In the genomic region with DNA sequence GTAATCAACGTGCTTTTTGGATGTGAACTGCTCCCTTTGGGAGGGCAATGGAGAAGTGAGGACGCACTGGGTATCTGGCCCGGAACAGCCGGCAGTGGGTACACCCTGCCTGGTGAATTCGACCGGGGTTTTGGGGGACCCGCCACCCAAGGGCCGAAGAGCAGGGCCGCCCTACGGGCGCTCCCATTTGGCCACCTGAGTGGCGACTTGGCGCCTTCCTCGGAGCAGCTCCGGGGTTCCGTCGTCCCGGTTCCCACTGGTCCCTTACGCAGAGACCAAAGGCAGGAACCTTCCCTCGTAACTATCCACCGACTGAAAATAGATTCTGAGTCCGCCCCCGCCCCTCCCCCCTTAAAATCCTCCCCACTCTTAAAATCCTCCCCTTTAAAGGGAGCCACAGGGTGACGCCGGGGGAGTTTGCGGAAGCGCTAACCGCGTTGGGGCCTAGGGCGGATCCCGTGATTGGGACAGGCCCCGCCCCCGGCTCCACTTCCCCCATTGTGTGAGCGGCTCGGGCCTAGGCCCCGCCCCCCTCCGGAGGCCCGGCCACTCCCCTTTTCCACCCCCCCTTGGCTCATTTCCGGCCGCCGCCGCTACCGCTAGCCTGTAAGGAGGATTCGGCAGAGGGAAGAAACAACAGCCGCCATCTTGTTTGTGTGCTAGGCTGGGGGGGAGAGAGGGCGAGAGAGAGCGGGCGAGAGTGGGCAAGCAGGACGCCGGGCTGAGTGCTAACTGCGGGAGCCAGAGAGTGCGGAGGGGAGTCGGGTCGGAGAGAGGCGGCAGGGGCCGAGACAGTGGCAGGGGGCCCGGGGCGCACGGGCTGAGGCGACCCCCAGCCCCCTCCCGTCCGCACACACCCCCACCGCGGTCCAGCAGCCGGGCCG, we compare ENCODE assay signal across 8 cellular contexts. TPM values are rescaled to one million over a fixed set of nuclear protein-coding genes. Genes with fewer than 3 reads are reported as not detected.
A peak's percentile ranks its signal among the peaks of the same experiment; 100 is the strongest.
DNase-seq lines count a peak whose midpoint lies in the region; ATAC-seq and TF ChIP-seq lines count a peak whose summit lies in the region.

No MANE protein-coding gene starts in this region.

- dilution Hi-C loops in mammary epithelial cell (cut with HindIII; ENCODE audit: low sequenced_read_pairs), result loop anchor here (5.0 kb wide), 1 partner anchor 96 kb away; no protein-coding TSS in a partner anchor

- H3K4me2 ChIP-seq in mammary epithelial cell (ENCODE audit: insufficient read depth, low read depth, low read length), result peak overlapping the region; percentile 89

- H3K36me3 ChIP-seq in WERI-Rb-1 (peaks cover 20% of the 10 kb centered on the region), mammary epithelial cell (ENCODE audit: insufficient read depth, low read length) (no peaks in the 10 kb centered on the region), skeletal muscle tissue (ENCODE audit: control insufficient read depth in 3 of 3, insufficient read depth in 3 of 3, low read length in 3 of 3) (no peaks in the 10 kb centered on the region)

- peaks cover 48% of the 10 kb centered on the region for H3K79me2 ChIP-seq in mammary epithelial cell (ENCODE audit: insufficient read depth, low read length)

- H3K27me3 ChIP-seq in WERI-Rb-1 (ENCODE audit: insufficient read depth, low read depth, severe bottlenecking), result no peaks in the 10 kb centered on the region
- no peaks in the 10 kb centered on the region for H3K27me3 ChIP-seq in mammary epithelial cell (ENCODE audit: insufficient read depth, low read length)
- H3K27me3 ChIP-seq in skeletal muscle tissue (ENCODE audit: control insufficient read depth in 3 of 3, insufficient read depth in 3 of 3, low read length in 3 of 3), result no peaks in the 10 kb centered on the region

- in situ Hi-C loops in ACHN (cut with HindIII; ENCODE audit: low pct_ligation_motif_present, low pct_unique_long_range_greater_than_20kb, low sequenced_read_pairs), result no loop called here
- in situ Hi-C loops in mammary epithelial cell (cut with MboI; ENCODE audit: low sequenced_read_pairs in 2 of 2), result loop anchor here in 1 of 2 donors (25.0 kb wide), 1 partner anchor 129 kb away; the partner anchor contains the start of gene RBX1

- H3K9ac ChIP-seq in mammary epithelial cell (ENCODE audit: insufficient read depth, low read length) (peak overlapping the region; percentile 98), skeletal muscle tissue (ENCODE audit: low read depth in 1 of 3, low read length in 3 of 3) (peak overlapping the region; percentile 94 to 98 (median 96))

- CTCF ChIA-PET in mammary epithelial cell (lab: Charles Lee; ENCODE audit: low non-redundant PET), result no interaction called here

- H3K4me3 ChIP-seq in WERI-Rb-1 (ENCODE audit: low read depth, low read length) (peak overlapping the region; percentile 87), mammary epithelial cell (replicated peaks in 1 of 3; ENCODE audit: insufficient read depth in 1 of 3, low read depth in 2 of 3, low read length in 3 of 3) (peak overlapping the region; percentile 92 to 98 (median 96)), iPS-18c (ENCODE audit: insufficient read depth, low read depth, low read length) (peak overlapping the region; percentile 82), skeletal muscle tissue (ENCODE audit: low read length in 3 of 3) (peak overlapping the region; percentile 88 to 89 (median 88))

- H2AFZ ChIP-seq in mammary epithelial cell (ENCODE audit: low read depth, low read length), result peak overlapping the region; percentile 91

- WGBS in mammary epithelial cell (ENCODE audit: low coverage, missing lambda C conversion rate), result 4% methylated on average over 9 of the region's 66 CpGs

- ATAC-seq in GM18873 (IDR thresholded peaks at IDR 0.05; ENCODE audit: low FRiP score, unreplicated experiment), result peak; percentile 53
- peak; percentile 62 for ATAC-seq in HG03135 (IDR thresholded peaks at IDR 0.05; ENCODE audit: unreplicated experiment)

- H3K9me3 ChIP-seq in WERI-Rb-1 (ENCODE audit: severe bottlenecking) (no peaks in the 10 kb centered on the region), mammary epithelial cell (replicated peaks; ENCODE audit: insufficient read depth, low read length) (no peaks in the 10 kb centered on the region), iPS-18c (ENCODE audit: control insufficient read depth, insufficient read depth, low read length) (no peaks in the 10 kb centered on the region), skeletal muscle tissue (ENCODE audit: control insufficient read depth in 3 of 3, low read length in 3 of 3) (no peaks in the 10 kb centered on the region)

- intact Hi-C loops in mammary epithelial cell (cut with micrococcal nuclease), result loop anchor here (1.0 to 5.0 kb wide), 6 partner anchors 70 to 289 kb away; partner anchors contain the start of genes RANGAP1 and TEF

- peaks cover 6% of the 10 kb centered on the region for H3K4me1 ChIP-seq in mammary epithelial cell (ENCODE audit: insufficient read depth, low read length)
- peaks cover 15 to 31% (median 24%) of the 10 kb centered on the region in 3 donors for H3K4me1 ChIP-seq in skeletal muscle tissue (ENCODE audit: control insufficient read depth in 3 of 3, insufficient read depth in 3 of 3, low read length in 3 of 3)

- H3K27ac ChIP-seq in WERI-Rb-1 (peak overlapping the region; percentile 100), mammary epithelial cell (ENCODE audit: insufficient read depth, low read depth, low read length) (peak overlapping the region; percentile 88), skeletal muscle tissue (ENCODE audit: low read depth, low read length) (peak overlapping the region; percentile 100)

- TSS peak; percentile 90 for BruUV-seq in mammary epithelial cell (replicated peaks; lab: Mats Ljungman, UMichigan)

- no peak for TF ChIP-seq CTCF in WERI-Rb-1 (IDR thresholded peaks at IDR 0.05; ENCODE audit: low read depth, low read length)
- no peak for TF ChIP-seq CTCF in mammary epithelial cell (conservative IDR thresholded peaks at IDR 0.05 in 1 of 2, IDR thresholded peaks at IDR 0.05 in 1 of 2; ENCODE audit: extremely low read depth in 1 of 2, insufficient read depth in 1 of 2, low read depth in 1 of 2, low read length in 2 of 2)

- peaks cover 9% of the 10 kb centered on the region for H4K20me1 ChIP-seq in mammary epithelial cell (ENCODE audit: insufficient read depth, low read length)

- DNase-seq in ACHN (peak; percentile 96), NCI-H2196 treated with DMSO at 0.1 percent for 48 hours (lab: John Stamatoyannopoulos, UW; ENCODE audit: unreplicated experiment) (peak; percentile 98), WERI-Rb-1 (peak; percentile 98), mammary epithelial cell (peak; percentile 98)

RNA-seq across cellular contexts. Expression of gene EP300, which starts 1.0 kb away (rescaled TPM):
- 10 to 100 TPM; 55.8 to 68.0 TPM for total RNA-seq in mammary epithelial cell
- polyA plus RNA-seq in mammary epithelial cell, result 8.8 TPM
- 158 TPM for polyA minus RNA-seq in mammary epithelial cell
- 57.9 TPM for total RNA-seq in skeletal muscle tissue

Comparison
In these comparisons a context has a peak if more than half of its experiments do, and no peak if none do; other contexts are left out.
1. Peak in every context shown above with its lines: DNase-seq, ATAC-seq, H3K4me3 ChIP-seq and H3K27ac ChIP-seq.